ENCODE assay signal across 9 cellular contexts in the genomic region with DNA sequence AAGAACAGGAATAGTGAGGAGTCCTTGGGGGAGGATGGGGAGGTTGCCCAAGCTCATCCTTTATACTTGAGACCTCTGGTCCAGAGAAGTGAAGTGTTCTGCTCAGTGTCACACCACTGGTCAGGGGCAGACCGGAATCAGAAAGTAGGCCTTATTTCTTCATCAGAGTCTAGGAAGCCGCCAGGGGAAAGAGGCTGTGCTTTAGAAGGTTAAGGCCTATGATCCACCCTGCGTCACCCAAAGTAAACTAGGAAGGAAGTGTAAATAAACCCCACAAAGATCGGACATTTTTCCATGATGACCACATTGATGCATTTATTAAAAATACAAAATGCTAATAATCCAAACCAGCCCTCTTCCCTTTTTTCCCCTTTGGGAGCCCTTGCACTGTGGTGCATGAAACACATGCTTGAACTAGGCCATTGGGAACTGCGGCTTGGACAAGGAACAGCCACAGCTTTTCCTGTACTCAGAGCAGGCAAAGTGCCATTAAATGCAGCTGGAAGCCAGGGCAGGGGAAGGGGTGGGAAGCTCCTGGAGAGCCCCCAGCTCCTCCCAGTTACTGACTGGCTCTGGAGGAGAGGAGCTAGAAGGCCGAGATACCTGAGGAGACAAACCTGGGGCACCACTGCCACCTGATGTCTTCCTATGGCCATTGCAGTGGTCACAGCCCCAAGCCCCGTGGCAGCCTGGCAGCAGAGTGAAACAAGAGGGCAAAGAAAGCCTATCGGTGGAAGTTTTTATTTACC. TPM values are rescaled to one million over a fixed set of nuclear protein-coding genes. Genes with fewer than 3 reads are reported as not detected.
DNase-seq lines count a peak whose midpoint lies in the region; ATAC-seq, FAIRE-seq and TF ChIP-seq lines count a peak whose summit lies in the region.
"Had no signal": no experiment of that assay in that cellular context is flagged by ENCODE, and none has a peak within 500 bp of the region (broad histone marks: within the 10 kb centered on the region; RNA-seq: fewer than 3 reads in every experiment).

No MANE protein-coding gene starts in this region.

- no peaks in the 10 kb centered on the region for H3K27me3 ChIP-seq in GM06990 (replicated peaks; ENCODE audit: control insufficient read depth, insufficient read depth, low read length)
- H3K27me3 ChIP-seq in foreskin keratinocyte, result no peaks in the 10 kb centered on the region
- no peaks in the 10 kb centered on the region for H3K27me3 ChIP-seq in neuronal stem cell (ENCODE audit: control insufficient read depth in 3 of 3, insufficient read depth in 3 of 3, low read depth in 1 of 3, low read length in 3 of 3)
- H3K27me3 ChIP-seq in stomach smooth muscle (ENCODE audit: control insufficient read depth in 1 of 2, insufficient read depth in 2 of 2, low read length in 2 of 2), result no peaks in the 10 kb centered on the region

- H2BK12ac ChIP-seq in neuronal stem cell (ENCODE audit: low read length), result no peak overlapping the region

- no peaks in the 10 kb centered on the region for H3K4me1 ChIP-seq in foreskin keratinocyte
- peaks cover 1 to 5% of the 10 kb centered on the region in 2 donors for H3K4me1 ChIP-seq in neuronal stem cell (ENCODE audit: control insufficient read depth in 2 of 2, insufficient read depth in 1 of 2, low read depth in 1 of 2, low read length in 2 of 2)
- peaks cover 7% of the 10 kb centered on the region for H3K4me1 ChIP-seq in stomach smooth muscle (ENCODE audit: control insufficient read depth, insufficient read depth, low read length)

- in situ Hi-C loops in KBM-7 (cut with MboI; ENCODE audit: low pct_unique_long_range_greater_than_20kb, low sequenced_read_pairs), result loop anchor here (25.0 kb wide), 1 partner anchor 314 kb away; no protein-coding TSS in a partner anchor

- H3K4me3 ChIP-seq in GM06990 (replicated peaks; ENCODE audit: low read depth, low read length) (no peak overlapping the region), neuronal stem cell (ENCODE audit: low read length in 2 of 2) (no peak overlapping the region), stomach smooth muscle (ENCODE audit: low read length in 2 of 2) (no peak overlapping the region)

- H2BK120ac ChIP-seq in neuronal stem cell (ENCODE audit: low read depth, low read length), result no peak overlapping the region

- ATAC-seq in foreskin keratinocyte, result peak; percentile 79
- ATAC-seq in GM19463 (IDR thresholded peaks at IDR 0.05; ENCODE audit: unreplicated experiment), result no peak

- TF ChIP-seq CTCF in GM06990 (IDR thresholded peaks at IDR 0.05; ENCODE audit: insufficient read depth, low read length, poor library complexity, severe bottlenecking), result peak; percentile 92
- TF ChIP-seq CTCF in foreskin keratinocyte (conservative IDR thresholded peaks at IDR 0.05), result peak; percentile 92

- H3K9ac ChIP-seq in neuronal stem cell (ENCODE audit: low read depth, low read length, poor library complexity) (no peak overlapping the region), stomach smooth muscle (ENCODE audit: low read length in 2 of 2) (peak overlapping the region; percentile 2 to 36)

- H3K79me1 ChIP-seq in neuronal stem cell (ENCODE audit: low read depth, low read length), result no peaks in the 10 kb centered on the region

- H3K36me3 ChIP-seq in GM06990 (ENCODE audit: control insufficient read depth, insufficient read depth, low read length) (no peaks in the 10 kb centered on the region), neuronal stem cell (replicated peaks in 1 of 2; ENCODE audit: control insufficient read depth in 2 of 2, insufficient read depth in 2 of 2, low read length in 2 of 2) (no peaks in the 10 kb centered on the region), stomach smooth muscle (ENCODE audit: control insufficient read depth in 2 of 2, insufficient read depth in 2 of 2, low read length in 2 of 2) (no peaks in the 10 kb centered on the region)

- H4K8ac ChIP-seq in neuronal stem cell (ENCODE audit: low read depth, low read length), result no peak overlapping the region

- no CpG with 5 or more reads among the region's 8 CpGs for WGBS in neuronal stem cell (ENCODE audit: extremely low coverage in 2 of 2, insufficient read length in 2 of 2, insufficient replicate concordance in 1 of 2), 2 donors

- peak overlapping the region; percentile 91 for H2AFZ ChIP-seq in neuronal stem cell (ENCODE audit: low read length)

- DNase-seq in GM06990 (ENCODE audit: extremely low read depth, insufficient read length) (peak; percentile 54), KBM-7 (peak; percentile 83), RCC 7860 (ENCODE audit: low spot score) (peak; percentile 70), foreskin keratinocyte (peak; percentile 39 to 64), neuronal stem cell (ENCODE audit: low spot score) (peak; percentile 78)
- DNase-seq in activated T-helper 9 cell treated with anti-CD3 and anti-CD28 coated beads, Interleukin-2, amount 50 U/mL, for 16 hours (ENCODE audit: low read depth), result peak; percentile 8

- H3K27ac ChIP-seq in foreskin keratinocyte, result no peak overlapping the region
- no peak overlapping the region for H3K27ac ChIP-seq in neuronal stem cell (replicated peaks; ENCODE audit: low read length)
- peak overlapping the region; percentile 46 for H3K27ac ChIP-seq in stomach smooth muscle (ENCODE audit: low read length)

- no peak overlapping the region for H2BK15ac ChIP-seq in neuronal stem cell (ENCODE audit: low read length)

- no peak overlapping the region for H3K18ac ChIP-seq in neuronal stem cell (ENCODE audit: low read length)

- no peak overlapping the region for H4K91ac ChIP-seq in neuronal stem cell (ENCODE audit: low read depth, low read length, poor library complexity)

- no peak for FAIRE-seq in RCC 7860 (lab: Jason Lieb, UNC)
- FAIRE-seq: islet of Langerhans had no signal

- H3K4me2 ChIP-seq in neuronal stem cell (ENCODE audit: insufficient read depth, low read length, poor library complexity, severe bottlenecking), result no peak overlapping the region

- no peak overlapping the region for H2AK5ac ChIP-seq in neuronal stem cell (ENCODE audit: low read depth, low read length)

- H2BK5ac ChIP-seq in neuronal stem cell (ENCODE audit: low read length), result no peak overlapping the region

- H3K14ac ChIP-seq in neuronal stem cell (ENCODE audit: low read length), result no peak overlapping the region

- no peaks in the 10 kb centered on the region for H3K9me3 ChIP-seq in neuronal stem cell (replicated peaks in 1 of 2; ENCODE audit: control insufficient read depth in 2 of 2, insufficient read depth in 1 of 2, low read depth in 1 of 2, low read length in 2 of 2)
- no peaks in the 10 kb centered on the region for H3K9me3 ChIP-seq in stomach smooth muscle (ENCODE audit: control insufficient read depth in 2 of 2, low read length in 2 of 2)

- H3K4ac ChIP-seq in neuronal stem cell (ENCODE audit: low read length), result no peak overlapping the region

- no peak overlapping the region for H3K23ac ChIP-seq in neuronal stem cell (ENCODE audit: low read depth, low read length, poor library complexity)

RNA-seq across cellular contexts. Expression of gene CDC25A, which starts 37.0 kb away (rescaled TPM):
- 21.7 and 29.0 TPM in 2 replicates for total RNA-seq in foreskin keratinocyte
- polyA plus RNA-seq in foreskin keratinocyte, result 8.2 and 12.3 TPM in 2 replicates
- polyA plus RNA-seq in neuronal stem cell (2013, experiment 1 of 2), result 26.0 TPM
- 24.4 TPM for polyA plus RNA-seq in neuronal stem cell (2013, experiment 2 of 2)

Comparison
In these comparisons a context has a peak if more than half of its experiments do, and no peak if none do; other contexts are left out.
1. DNase-seq: peak in every context shown above with its lines; median percentile 83 in KBM-7; 78 in neuronal stem cell; 70 in RCC 7860; 54 in GM06990; 52 in foreskin keratinocyte; 8 in activated T-helper 9 cell treated with anti-CD3 and anti-CD28 coated beads, Interleukin-2, amount 50 U/mL, for 16 hours.